In the genomic region with DNA sequence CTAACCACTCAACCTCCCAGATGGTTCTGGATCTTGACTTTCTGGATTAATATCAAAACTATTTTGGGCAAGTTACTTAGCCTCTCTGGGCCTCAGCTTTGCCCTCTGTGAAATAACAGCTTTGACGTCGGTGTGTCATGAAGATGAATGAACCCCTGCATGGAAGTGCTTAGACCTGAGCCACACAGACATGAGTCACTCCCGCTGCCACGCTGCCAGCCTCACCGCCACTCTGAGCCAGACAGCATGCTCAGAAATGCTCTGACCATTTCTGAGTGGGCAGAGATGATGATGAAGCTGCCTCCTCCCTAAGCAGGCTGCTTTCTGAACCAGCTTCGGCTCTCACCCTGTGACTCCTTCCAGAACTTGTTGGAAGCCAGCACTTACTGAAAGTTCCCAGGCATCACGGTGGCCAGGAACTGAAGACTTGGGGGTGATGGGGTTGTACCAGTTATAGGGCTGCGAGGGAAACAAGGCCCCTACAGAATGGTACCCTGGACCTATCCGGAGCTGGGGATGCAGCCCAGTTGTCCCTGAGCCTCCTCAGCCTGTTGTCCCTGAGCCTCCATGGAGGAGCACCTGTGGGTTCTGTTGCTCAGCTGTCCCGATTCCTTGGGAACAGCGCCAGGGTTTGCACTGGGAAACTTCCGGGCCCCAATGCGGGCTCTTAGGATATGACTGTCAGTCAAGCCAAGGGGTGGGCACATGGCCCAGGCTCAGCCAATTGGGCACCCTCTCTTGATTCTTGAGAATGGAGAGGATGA, we compare ENCODE assay signal across 8 cellular contexts. TPM values are rescaled to one million over a fixed set of nuclear protein-coding genes. Genes with fewer than 3 reads are reported as not detected.
DNase-seq lines count a peak whose midpoint lies in the region; ATAC-seq, FAIRE-seq and TF ChIP-seq lines count a peak whose summit lies in the region.

No MANE protein-coding gene starts in this region.

- CTCF ChIA-PET in Calu3 (lab: Charles Lee) = interaction anchor here (0.7 to 1.1 kb wide), 2 partner anchors 30 to 55 kb away, joined by 3 to 5 read pairs; no protein-coding TSS in a partner anchor

- H3K27me3 Mint-ChIP-seq in Calu3 (ENCODE audit: unreplicated experiment) = peaks cover 9% of the 10 kb centered on the region

- peaks cover 5% of the 10 kb centered on the region for H3K36me3 Mint-ChIP-seq in Calu3 (ENCODE audit: insufficient read depth, unreplicated experiment)

- no peak overlapping the region for H3K27ac Mint-ChIP-seq in Calu3 (ENCODE audit: unreplicated experiment)

- no peak overlapping the region for H3K27ac ChIP-seq in SJSA1
- no peak overlapping the region for H3K27ac ChIP-seq in small intestine (ENCODE audit: low read depth in 1 of 2, low read length in 1 of 2)

- intact Hi-C loops in Calu3 (cut with micrococcal nuclease; ENCODE audit: unreplicated experiment) = no loop called here

- no peaks in the 10 kb centered on the region for H3K36me3 ChIP-seq in SJSA1
- no peaks in the 10 kb centered on the region for H3K36me3 ChIP-seq in small intestine (ENCODE audit: control insufficient read depth in 2 of 2, insufficient read depth in 2 of 2, low read length in 2 of 2)

- H3K4me3 ChIP-seq in SJSA1 = no peak overlapping the region
- no peak overlapping the region for H3K4me3 ChIP-seq in retinal pigment epithelial cell (ENCODE audit: low read length)
- H3K4me3 ChIP-seq in small intestine (ENCODE audit: low read depth in 1 of 2, low read length in 2 of 2) = no peak overlapping the region

- WGBS in small intestine, 3 donors = 48 to 55% (median 52%) methylated on average over 13 of the region's 13 CpGs

- H3K9me3 ChIP-seq in SJSA1 (replicated peaks) (no peaks in the 10 kb centered on the region), small intestine (ENCODE audit: control insufficient read depth, low read depth) (no peaks in the 10 kb centered on the region)

- H3K4me3 Mint-ChIP-seq in Calu3 (ENCODE audit: low read depth, unreplicated experiment) = no peak overlapping the region

- peaks cover 20% of the 10 kb centered on the region for H3K4me1 Mint-ChIP-seq in Calu3 (ENCODE audit: low read depth, unreplicated experiment)

- H3K4me1 ChIP-seq in SJSA1 (replicated peaks) (peaks cover 14% of the 10 kb centered on the region), small intestine (ENCODE audit: control insufficient read depth in 2 of 2, insufficient read depth in 1 of 2, low read depth in 1 of 2, low read length in 1 of 2) (no peaks in the 10 kb centered on the region)

- FAIRE-seq in small intestine (lab: Jason Lieb, UNC) = no peak

- no peaks in the 10 kb centered on the region for H3K9me3 Mint-ChIP-seq in Calu3 (ENCODE audit: low read depth, unreplicated experiment)

- TF ChIP-seq CTCF in Calu3 (IDR thresholded peaks at IDR 0.05; ENCODE audit: unreplicated experiment) (no peak), retinal pigment epithelial cell (conservative IDR thresholded peaks at IDR 0.05; ENCODE audit: low read depth, low read length) (no peak)

- ATAC-seq in GM21423 (IDR thresholded peaks at IDR 0.05; ENCODE audit: unreplicated experiment) = no peak
- ATAC-seq in HG02884 (IDR thresholded peaks at IDR 0.05; ENCODE audit: unreplicated experiment) = no peak

- no TSS peak for BruUV-seq in Calu3 (replicated peaks; lab: Mats Ljungman, UMichigan)

- no peaks in the 10 kb centered on the region for H3K27me3 ChIP-seq in SJSA1 (replicated peaks)
- H3K27me3 ChIP-seq in small intestine (ENCODE audit: control insufficient read depth in 2 of 2, insufficient read depth in 2 of 2, low read length in 2 of 2) = no peaks in the 10 kb centered on the region

- peak; percentile 61 for DNase-seq in Calu3
- peak; percentile 48 to 66 for DNase-seq in SJSA1 (ENCODE audit: low read depth in 1 of 2, low spot score in 2 of 2)
- DNase-seq in cerebellum (ENCODE audit: low spot score) = peak; percentile 78
- peak; percentile 60 for DNase-seq in retinal pigment epithelial cell (ENCODE audit: low read depth)
- DNase-seq in small intestine = no peak
- no peak for DNase-seq in NCI-H1092 treated with DMSO at 0.1 percent for 48 hours (lab: John Stamatoyannopoulos, UW)

RNA-seq across cellular contexts. Expression of a gene that starts 2.0 kb away (rescaled TPM):
- total RNA-seq in Calu3 (2022) = not detected in 2 replicates
- not detected in 2 replicates for total RNA-seq in SJSA1 (2014; rRNA removed; shearing (Covaris generic))
- total RNA-seq in cerebellum = not detected
- polyA plus RNA-seq in small intestine = not detected

RNA-seq across cellular contexts. Expression of a gene that starts 18.7 kb away (rescaled TPM):
- total RNA-seq in Calu3 (2022) (0.17 and 0.19 TPM in 2 replicates), cerebellum (0.54 TPM)
- 14.9 and 22.0 TPM in 2 replicates for total RNA-seq in SJSA1 (2014; rRNA removed; shearing (Covaris generic))
- polyA plus RNA-seq in small intestine = 1 to 10 TPM; 1.3 to 5.6 (median 4.6) TPM

RNA-seq across cellular contexts. Expression of a gene that starts 31.0 kb away (rescaled TPM):
- 15.3 and 22.2 TPM in 2 replicates for total RNA-seq in Calu3 (2022)
- total RNA-seq in SJSA1 (2014; rRNA removed; shearing (Covaris generic)) = 0.81 and 1.3 TPM in 2 replicates
- 6.3 TPM for total RNA-seq in cerebellum
- 1 to 10 TPM in 1 of 3 donors, under 1 TPM in 2; 0.22 to 1.4 (median 0.54) TPM for polyA plus RNA-seq in small intestine

Comparison
In these comparisons a context has a peak if more than half of its experiments do, and no peak if none do; other contexts are left out.
1. DNase-seq: peak in Calu3 (single experiment), SJSA1 (2 of 2), cerebellum (single experiment) and retinal pigment epithelial cell (single experiment); none in small intestine (single experiment) and NCI-H1092 treated with DMSO at 0.1 percent for 48 hours (single experiment).
2. RNA of a gene that starts 18.7 kb away (total RNA-seq): 14.9 to 22.0 TPM in SJSA1; 0.54 TPM in cerebellum (single experiment) and 0.17 to 0.19 TPM in Calu3; every median in the first group is over 10 times any median in the second.